8 cellular contexts compared by ENCODE assay signal in the genomic region with DNA sequence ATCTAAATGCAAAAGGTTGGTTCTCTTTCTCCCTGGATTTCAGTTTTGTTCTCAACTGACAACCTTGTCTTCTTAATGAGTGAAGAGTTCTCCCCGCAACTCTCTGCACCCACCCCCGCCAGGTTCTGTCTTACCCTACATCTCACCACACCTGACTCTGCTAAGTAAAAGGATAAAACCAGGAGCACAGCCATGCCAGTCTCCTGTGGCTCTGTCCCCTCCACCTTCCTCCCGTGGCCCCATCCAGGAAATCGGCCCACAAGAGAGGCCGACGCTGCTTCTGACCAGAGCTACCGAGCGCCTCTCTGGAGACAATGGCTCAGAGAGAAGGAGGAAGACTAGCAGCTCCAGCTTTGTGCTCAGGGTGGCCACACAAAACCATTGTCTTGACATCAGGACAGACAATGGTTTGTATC.
DNase-seq lines count a peak whose midpoint lies in the region; ATAC-seq and TF ChIP-seq lines count a peak whose summit lies in the region.

No MANE protein-coding gene starts in this region.

- peak overlapping the region; percentile 83 for H3K27ac ChIP-seq in HL-60 (replicated peaks)
- peak overlapping the region; percentile 90 for H3K27ac ChIP-seq in VCaP
- no peak overlapping the region for H3K27ac ChIP-seq in iPS-20b (ENCODE audit: low read length)
- H3K27ac ChIP-seq in smooth muscle cell (ENCODE audit: low read depth), result peak overlapping the region; percentile 36

- peak overlapping the region; percentile 68 for H3K4me2 ChIP-seq in smooth muscle cell

- H2AFZ ChIP-seq in smooth muscle cell (ENCODE audit: low read depth), result no peak overlapping the region

- no peaks in the 10 kb centered on the region for H4K20me1 ChIP-seq in smooth muscle cell (ENCODE audit: low read depth)

- H3K27me3 ChIP-seq in HL-60 (ENCODE audit: insufficient read depth, poor library complexity, severe bottlenecking) (no peaks in the 10 kb centered on the region), iPS-20b (ENCODE audit: insufficient read depth, low read length) (no peaks in the 10 kb centered on the region), smooth muscle cell (ENCODE audit: low read depth) (no peaks in the 10 kb centered on the region)

- H3K4me3 ChIP-seq in HL-60 (replicated peaks; ENCODE audit: insufficient read depth, low read length) (peak overlapping the region; percentile 4; the same call in 1 of the 2 replicates), iPS-20b (ENCODE audit: low read length) (peak overlapping the region; percentile 59; the same call in 1 of the 2 replicates), smooth muscle cell (no peak overlapping the region)

- TF ChIP-seq CTCF in HL-60 (IDR thresholded peaks at IDR 0.05; ENCODE audit: insufficient read depth, low read length), result no peak
- TF ChIP-seq CTCF in VCaP (conservative IDR thresholded peaks at IDR 0.05), result no peak
- TF ChIP-seq CTCF in smooth muscle cell (IDR thresholded peaks at IDR 0.05; ENCODE audit: borderline replicate concordance, insufficient read depth, poor library complexity, severe bottlenecking), result no peak

- no peaks in the 10 kb centered on the region for H3F3A ChIP-seq in smooth muscle cell (ENCODE audit: low read depth)

- DNase-seq in HL-60 (ENCODE audit: low read depth in 1 of 2, low spot score in 1 of 2) (peak in 1 of 2 experiments; percentile 31), smooth muscle cell (lab: John Stamatoyannopoulos, UW; ENCODE audit: unreplicated experiment) (no peak), RKO (ENCODE audit: low spot score) (no peak), GOT3 (lab: John Stamatoyannopoulos, UW) (no peak), NCI-H82 (lab: John Stamatoyannopoulos, UW) (no peak)

- peak overlapping the region; percentile 40; the same call in 1 of the 2 replicates for H3K9ac ChIP-seq in iPS-20b (ENCODE audit: low read depth, low read length)
- no peak overlapping the region for H3K9ac ChIP-seq in smooth muscle cell (ENCODE audit: low read depth)

- H3K79me2 ChIP-seq in smooth muscle cell (ENCODE audit: low read depth), result no peaks in the 10 kb centered on the region

- 50% methylated on average over 8 of the region's 8 CpGs for WGBS in smooth muscle cell (ENCODE audit: low lambda C conversion rate)

- H3K9me3 ChIP-seq in iPS-20b (ENCODE audit: insufficient read depth, low read depth, low read length) (no peaks in the 10 kb centered on the region), smooth muscle cell (replicated peaks; ENCODE audit: low read depth) (no peaks in the 10 kb centered on the region)

- H3K36me3 ChIP-seq in iPS-20b (ENCODE audit: insufficient read depth, low read depth, low read length) (no peaks in the 10 kb centered on the region), smooth muscle cell (ENCODE audit: low read depth) (no peaks in the 10 kb centered on the region)

- no peak for ATAC-seq in HG03025 (IDR thresholded peaks at IDR 0.05; ENCODE audit: low FRiP score, unreplicated experiment)

- H3K4me1 ChIP-seq in iPS-20b (ENCODE audit: insufficient read depth, low read length) (peaks cover 22% of the 10 kb centered on the region; the same call in 1 of the 2 replicates), smooth muscle cell (ENCODE audit: low read depth) (peaks cover 25% of the 10 kb centered on the region)
